Comparison of ENCODE assay signal across 1 cellular context in the genomic region with DNA sequence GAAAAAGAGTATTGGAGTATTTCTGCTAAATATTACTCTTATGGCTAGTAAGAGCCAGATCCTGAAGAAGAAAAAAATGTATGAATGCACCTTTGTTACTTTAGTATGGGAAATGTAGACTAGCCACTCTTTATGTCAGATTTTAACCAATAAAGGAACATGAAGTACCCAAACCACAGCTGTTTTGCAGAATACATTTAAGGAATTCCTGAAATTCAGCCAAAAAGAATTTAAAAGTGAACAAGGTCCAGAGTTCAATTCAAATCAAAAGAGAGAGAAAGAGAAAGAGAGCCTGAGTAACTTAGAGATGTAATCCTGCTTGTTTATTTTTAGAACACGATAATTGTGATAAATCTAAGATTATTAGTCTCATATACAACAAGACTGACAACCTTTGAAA.
TF ChIP-seq lines count a peak whose summit lies in the region.

No MANE protein-coding gene starts in this region.

TF ChIP-seq in IMR-90, 13 proteins besides CTCF, POLR2A, EP300 and RAD21:
- no peak for TF ChIP-seq BHLHE40 (IDR thresholded peaks at IDR 0.05; ENCODE audit: low read depth, low read length)
